Comparison of ENCODE assay signal across 29 cellular contexts in genomic region chr7:85031475-85031874, GRCh38.
"Had no signal": no experiment of that assay in that cellular context is flagged by ENCODE, and none has a peak within 500 bp of the region (broad histone marks: within the 10 kb centered on the region; RNA-seq: fewer than 3 reads in every experiment).

No MANE protein-coding gene starts in this region.

- H3K4me3 ChIP-seq: adrenal gland, breast epithelium, cardiac muscle cell, colonic mucosa, heart left ventricle had no signal

- H3K4me3 Mint-ChIP-seq: activated CD4-positive, alpha-beta memory T cell treated with anti-CD3 and anti-CD28 coated beads for 36 hours; activated CD4-positive, alpha-beta T cell treated with anti-CD3 and anti-CD28 coated beads for 36 hours; activated CD4-positive, alpha-beta T cell treated with anti-CD3 and anti-CD28 coated beads, Interleukin-2, amount 10 ng/mL, durations not matched to agents 24 days and 14 days; activated CD8-positive, alpha-beta memory T cell treated with anti-CD3 and anti-CD28 coated beads, Interleukin-2, amount 10 ng/mL, durations not matched to agents 7 days and 5 days; activated CD8-positive, alpha-beta T cell treated with anti-CD3 and anti-CD28 coated beads, Interleukin-2, amount 10 ng/mL, durations not matched to agents 7 days and 5 days; activated naive CD4-positive, alpha-beta T cell treated with anti-CD3 and anti-CD28 coated beads for 36 hours; activated naive CD4-positive, alpha-beta T cell treated with anti-CD3 and anti-CD28 coated beads, Interleukin-2, amount 50 U/mL, for 24 hours; activated naive CD8-positive, alpha-beta T cell treated with anti-CD3 and anti-CD28 coated beads for 36 hours; activated naive CD8-positive, alpha-beta T cell treated with anti-CD3 and anti-CD28 coated beads, Interleukin-2, amount 50 U/mL, for 24 hours; activated T-helper 1 cell treated with anti-CD3 and anti-CD28 coated beads, Interleukin-12 subunit alpha, Interleukin-12 subunit beta, Interleukin-2, Interleukin-4 antibody, amounts not matched to agents 30 ng/mL and 10 ng/mL and 1 ng/mL, durations not matched to agents 14 hours and 24 hours and 36 hours; brain had no signal

- DNase-seq: activated CD4-positive, alpha-beta memory T cell treated with anti-CD3 and anti-CD28 coated beads for 36 hours; activated CD4-positive, alpha-beta T cell treated with anti-CD3 and anti-CD28 coated beads for 36 hours; activated CD4-positive, alpha-beta T cell treated with anti-CD3 and anti-CD28 coated beads, Interleukin-2, amount 10 ng/mL, durations not matched to agents 24 days and 14 days; activated CD4-positive, CD25-positive, alpha-beta regulatory T cell; activated CD4-positive, CD25-positive, alpha-beta regulatory T cell treated with anti-CD3 and anti-CD28 coated beads, Interleukin-2, amount 50 U/mL, for 72 hours; activated CD8-positive, alpha-beta memory T cell treated with anti-CD3 and anti-CD28 coated beads, Interleukin-2, amount 10 ng/mL, durations not matched to agents 7 days and 5 days; activated CD8-positive, alpha-beta memory T cell treated with anti-CD3 and anti-CD28 coated beads, Interleukin-2, amount 50 U/mL, for 4 hours; activated CD8-positive, alpha-beta T cell treated with anti-CD3 and anti-CD28 coated beads, Interleukin-2, amount 10 ng/mL, durations not matched to agents 7 days and 5 days; activated effector memory CD4-positive, alpha-beta T cell treated with anti-CD3 and anti-CD28 coated beads, Interleukin-2, amount 50 U/mL, for 16 hours; activated naive CD4-positive, alpha-beta T cell treated with anti-CD3 and anti-CD28 coated beads for 36 hours; activated naive CD8-positive, alpha-beta T cell treated with anti-CD3 and anti-CD28 coated beads for 36 hours; activated naive CD8-positive, alpha-beta T cell treated with anti-CD3 and anti-CD28 coated beads, Interleukin-2, amount 50 U/mL, for 24 hours; activated T-cell treated with anti-CD3 and anti-CD28 coated beads, Interleukin-2, amount 50 U/mL, for 1 hour; activated T-cell treated with anti-CD3 and anti-CD28 coated beads, Interleukin-2, amount 50 U/mL, for 48 hours; adrenal gland; amygdala; aorta; central memory CD4-positive, alpha-beta T cell; cerebellar nuclear complex; colonic mucosa; effector CD8-positive, alpha-beta T cell; heart left ventricle had no signal

- ATAC-seq: activated CD4-positive, alpha-beta T cell treated with anti-CD3 and anti-CD28 coated beads for 36 hours; activated CD8-positive, alpha-beta memory T cell treated with anti-CD3 and anti-CD28 coated beads, Interleukin-2, amount 10 ng/mL, durations not matched to agents 7 days and 5 days; activated CD8-positive, alpha-beta T cell treated with anti-CD3 and anti-CD28 coated beads, Interleukin-2, amount 10 ng/mL, durations not matched to agents 7 days and 5 days; activated naive CD8-positive, alpha-beta T cell treated with anti-CD3 and anti-CD28 coated beads, Interleukin-2, amount 50 U/mL, for 24 hours; heart left ventricle had no signal

- H3K27ac Mint-ChIP-seq: activated CD4-positive, alpha-beta memory T cell treated with anti-CD3 and anti-CD28 coated beads for 36 hours; activated CD4-positive, alpha-beta T cell treated with anti-CD3 and anti-CD28 coated beads for 36 hours; activated CD4-positive, alpha-beta T cell treated with anti-CD3 and anti-CD28 coated beads, Interleukin-2, amount 10 ng/mL, durations not matched to agents 24 days and 14 days; activated CD8-positive, alpha-beta memory T cell treated with anti-CD3 and anti-CD28 coated beads, Interleukin-2, amount 10 ng/mL, durations not matched to agents 7 days and 5 days; activated CD8-positive, alpha-beta T cell treated with anti-CD3 and anti-CD28 coated beads, Interleukin-2, amount 10 ng/mL, durations not matched to agents 7 days and 5 days; activated naive CD4-positive, alpha-beta T cell treated with anti-CD3 and anti-CD28 coated beads for 36 hours; activated naive CD4-positive, alpha-beta T cell treated with anti-CD3 and anti-CD28 coated beads, Interleukin-2, amount 50 U/mL, for 24 hours; activated naive CD8-positive, alpha-beta T cell treated with anti-CD3 and anti-CD28 coated beads for 36 hours; activated naive CD8-positive, alpha-beta T cell treated with anti-CD3 and anti-CD28 coated beads, Interleukin-2, amount 50 U/mL, for 24 hours; activated T-helper 1 cell treated with anti-CD3 and anti-CD28 coated beads, Interleukin-12 subunit alpha, Interleukin-12 subunit beta, Interleukin-2, Interleukin-4 antibody, amounts not matched to agents 30 ng/mL and 10 ng/mL and 1 ng/mL, durations not matched to agents 14 hours and 24 hours and 36 hours; activated T-helper 2 cell treated with anti-CD3 and anti-CD28 coated beads, Interferon-gamma antibody, Interleukin-2, Interleukin-4, amounts not matched to agents 10 μg/mL and 5 μg/mL and 100 μg/mL, durations not matched to agents 14 hours and 24 hours and 36 hours had no signal

- H3K9me3 ChIP-seq: adrenal gland, breast epithelium, colonic mucosa, heart left ventricle had no signal

- H3K27me3 Mint-ChIP-seq: activated CD4-positive, alpha-beta memory T cell treated with anti-CD3 and anti-CD28 coated beads for 36 hours; activated CD8-positive, alpha-beta memory T cell treated with anti-CD3 and anti-CD28 coated beads, Interleukin-2, amount 10 ng/mL, durations not matched to agents 7 days and 5 days; activated naive CD8-positive, alpha-beta T cell treated with anti-CD3 and anti-CD28 coated beads, Interleukin-2, amount 50 U/mL, for 24 hours had no signal

- H3K4me1 Mint-ChIP-seq: activated CD4-positive, alpha-beta T cell treated with anti-CD3 and anti-CD28 coated beads for 36 hours; activated CD4-positive, alpha-beta T cell treated with anti-CD3 and anti-CD28 coated beads, Interleukin-2, amount 10 ng/mL, durations not matched to agents 24 days and 14 days; activated CD8-positive, alpha-beta memory T cell treated with anti-CD3 and anti-CD28 coated beads, Interleukin-2, amount 10 ng/mL, durations not matched to agents 7 days and 5 days; activated naive CD4-positive, alpha-beta T cell treated with anti-CD3 and anti-CD28 coated beads, Interleukin-2, amount 50 U/mL, for 24 hours; activated naive CD8-positive, alpha-beta T cell treated with anti-CD3 and anti-CD28 coated beads for 36 hours; activated naive CD8-positive, alpha-beta T cell treated with anti-CD3 and anti-CD28 coated beads, Interleukin-2, amount 50 U/mL, for 24 hours; brain had no signal

- H3K36me3 ChIP-seq: adrenal gland, breast epithelium, cardiac muscle cell, colonic mucosa, heart left ventricle had no signal

- H3K9me3 Mint-ChIP-seq: activated CD4-positive, alpha-beta memory T cell treated with anti-CD3 and anti-CD28 coated beads for 36 hours; activated CD4-positive, alpha-beta T cell treated with anti-CD3 and anti-CD28 coated beads, Interleukin-2, amount 10 ng/mL, durations not matched to agents 24 days and 14 days; activated naive CD4-positive, alpha-beta T cell treated with anti-CD3 and anti-CD28 coated beads for 36 hours; activated naive CD4-positive, alpha-beta T cell treated with anti-CD3 and anti-CD28 coated beads, Interleukin-2, amount 50 U/mL, for 24 hours; activated naive CD8-positive, alpha-beta T cell treated with anti-CD3 and anti-CD28 coated beads for 36 hours; activated naive CD8-positive, alpha-beta T cell treated with anti-CD3 and anti-CD28 coated beads, Interleukin-2, amount 50 U/mL, for 24 hours; activated T-helper 1 cell treated with anti-CD3 and anti-CD28 coated beads, Interleukin-12 subunit alpha, Interleukin-12 subunit beta, Interleukin-2, Interleukin-4 antibody, amounts not matched to agents 30 ng/mL and 10 ng/mL and 1 ng/mL, durations not matched to agents 14 hours and 24 hours and 36 hours; activated T-helper 2 cell treated with anti-CD3 and anti-CD28 coated beads, Interferon-gamma antibody, Interleukin-2, Interleukin-4, amounts not matched to agents 10 μg/mL and 5 μg/mL and 100 μg/mL, durations not matched to agents 14 hours and 24 hours and 36 hours; brain had no signal

- H3K27me3 ChIP-seq: breast epithelium, cardiac muscle cell, colonic mucosa had no signal

- H3K4me1 ChIP-seq: adrenal gland, breast epithelium, colonic mucosa, heart left ventricle had no signal

- H3K27ac ChIP-seq: adrenal gland, breast epithelium, cardiac muscle cell, colonic mucosa, epithelial cell of prostate, heart left ventricle had no signal

- H3K36me3 Mint-ChIP-seq: activated CD4-positive, alpha-beta memory T cell treated with anti-CD3 and anti-CD28 coated beads for 36 hours; activated CD8-positive, alpha-beta memory T cell treated with anti-CD3 and anti-CD28 coated beads, Interleukin-2, amount 10 ng/mL, durations not matched to agents 7 days and 5 days; activated naive CD4-positive, alpha-beta T cell treated with anti-CD3 and anti-CD28 coated beads, Interleukin-2, amount 50 U/mL, for 24 hours; activated naive CD8-positive, alpha-beta T cell treated with anti-CD3 and anti-CD28 coated beads for 36 hours; brain had no signal
